ENCODE assay signal across 8 cellular contexts in the genomic region with DNA sequence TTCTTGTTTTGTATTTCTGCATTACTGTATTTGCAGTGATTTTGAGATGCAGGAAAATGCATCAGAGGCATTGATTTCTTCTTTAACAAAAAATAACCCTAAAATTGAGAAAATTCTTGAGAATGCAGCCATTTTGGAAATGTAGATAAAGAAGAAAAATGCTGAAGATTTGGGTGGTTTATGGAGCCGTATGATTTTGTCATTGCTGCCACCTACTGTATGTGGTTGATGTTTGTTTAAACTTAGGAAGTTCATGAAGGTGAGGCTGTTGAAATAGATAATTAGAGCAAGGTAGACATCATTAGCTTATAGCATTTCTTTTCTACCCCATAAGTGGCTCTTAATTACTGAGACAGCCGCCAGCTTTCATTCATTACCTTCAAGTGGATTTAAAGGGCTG.
DNase-seq lines count a peak whose midpoint lies in the region; ATAC-seq, FAIRE-seq and TF ChIP-seq lines count a peak whose summit lies in the region.

No MANE protein-coding gene starts in this region.

- TF ChIP-seq EP300 in A549 (IDR thresholded peaks at IDR 0.05): no peak

- H3K4me2 ChIP-seq in A549: no peak overlapping the region

- peak; percentile 70 to 78 for TF ChIP-seq RAD21 in A549 (conservative IDR thresholded peaks at IDR 0.05 in 1 of 2, IDR thresholded peaks at IDR 0.05 in 1 of 2)

- no peak for TF ChIP-seq POLR2A in A549 (IDR thresholded peaks at IDR 0.05; ENCODE audit: low read length)

- POLR2A ChIA-PET in A549 (lab: Yijun Ruan, JAX): no interaction called here

- peak; percentile 55 to 67; a peak in 3 of 6 replicates for ATAC-seq in A549
- ATAC-seq in HG03342 (IDR thresholded peaks at IDR 0.05; ENCODE audit: unreplicated experiment): no peak

- H3K4me1 ChIP-seq in A549: peaks cover 6% of the 10 kb centered on the region; the same call in 1 of the 3 replicates

- no peaks in the 10 kb centered on the region for H3K9me3 ChIP-seq in A549

- peak in 1 of 2 experiments; percentile 35 for DNase-seq in A549 (ENCODE audit: low read depth in 1 of 2, low spot score in 1 of 2)
- DNase-seq in GM04504 (ENCODE audit: low read depth): peak; percentile 6
- peak; percentile 16 for DNase-seq in NCI-H446 treated with DMSO at 0.1 percent for 48 hours (lab: John Stamatoyannopoulos, UW)
- DNase-seq in choroid plexus epithelial cell (ENCODE audit: low read depth): peak; percentile 63
- peak; percentile 71 for DNase-seq in pons (ENCODE audit: low spot score)
- DNase-seq in HPDE6-E6E7 (ENCODE audit: extremely low spot score): no peak
- DNase-seq in NCI-H187 treated with DMSO at 0.1 percent for 48 hours (lab: John Stamatoyannopoulos, UW): no peak

- peak; percentile 71 for TF ChIP-seq CTCF in A549 (IDR thresholded peaks at IDR 0.05)
- TF ChIP-seq CTCF in choroid plexus epithelial cell (conservative IDR thresholded peaks at IDR 0.05; ENCODE audit: low read depth, low read length): peak; percentile 39

- FAIRE-seq in A549 (lab: Jason Lieb, UNC): no peak

- H3K27ac ChIP-seq in A549: no peak overlapping the region

- CTCF ChIA-PET in A549 (lab: Yijun Ruan, JAX): interaction anchor here (0.6 to 2.8 kb wide), 13 partner anchors 11 to 776 kb away, joined by 3 to 21 read pairs (median 3); no protein-coding TSS in a partner anchor

- WGBS in A549 (ENCODE audit: missing lambda C conversion rate): 14% methylated on average over 2 of the region's 2 CpGs

- H3K4me3 ChIP-seq in A549: no peak overlapping the region
- no peak overlapping the region for H3K4me3 ChIP-seq in choroid plexus epithelial cell (ENCODE audit: low read depth, low read length)

TF ChIP-seq in A549, 52 proteins besides CTCF, POLR2A, EP300 and RAD21:
- peak; percentile 74 for TF ChIP-seq SMC3 (IDR thresholded peaks at IDR 0.05)
- TF ChIP-seq, protein P1, sequence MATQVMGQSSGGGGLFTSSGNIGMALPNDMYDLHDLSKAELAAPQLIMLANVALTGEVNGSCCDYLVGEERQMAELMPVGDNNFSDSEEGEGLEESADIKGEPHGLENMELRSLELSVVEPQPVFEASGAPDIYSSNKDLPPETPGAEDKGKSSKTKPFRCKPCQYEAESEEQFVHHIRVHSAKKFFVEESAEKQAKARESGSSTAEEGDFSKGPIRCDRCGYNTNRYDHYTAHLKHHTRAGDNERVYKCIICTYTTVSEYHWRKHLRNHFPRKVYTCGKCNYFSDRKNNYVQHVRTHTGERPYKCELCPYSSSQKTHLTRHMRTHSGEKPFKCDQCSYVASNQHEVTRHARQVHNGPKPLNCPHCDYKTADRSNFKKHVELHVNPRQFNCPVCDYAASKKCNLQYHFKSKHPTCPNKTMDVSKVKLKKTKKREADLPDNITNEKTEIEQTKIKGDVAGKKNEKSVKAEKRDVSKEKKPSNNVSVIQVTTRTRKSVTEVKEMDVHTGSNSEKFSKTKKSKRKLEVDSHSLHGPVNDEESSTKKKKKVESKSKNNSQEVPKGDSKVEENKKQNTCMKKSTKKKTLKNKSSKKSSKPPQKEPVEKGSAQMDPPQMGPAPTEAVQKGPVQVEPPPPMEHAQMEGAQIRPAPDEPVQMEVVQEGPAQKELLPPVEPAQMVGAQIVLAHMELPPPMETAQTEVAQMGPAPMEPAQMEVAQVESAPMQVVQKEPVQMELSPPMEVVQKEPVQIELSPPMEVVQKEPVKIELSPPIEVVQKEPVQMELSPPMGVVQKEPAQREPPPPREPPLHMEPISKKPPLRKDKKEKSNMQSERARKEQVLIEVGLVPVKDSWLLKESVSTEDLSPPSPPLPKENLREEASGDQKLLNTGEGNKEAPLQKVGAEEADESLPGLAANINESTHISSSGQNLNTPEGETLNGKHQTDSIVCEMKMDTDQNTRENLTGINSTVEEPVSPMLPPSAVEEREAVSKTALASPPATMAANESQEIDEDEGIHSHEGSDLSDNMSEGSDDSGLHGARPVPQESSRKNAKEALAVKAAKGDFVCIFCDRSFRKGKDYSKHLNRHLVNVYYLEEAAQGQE (IDR thresholded peaks at IDR 0.05): no peak

Comparison
In these comparisons a context has a peak if more than half of its experiments do, and no peak if none do; other contexts are left out.
1. DNase-seq: peak in GM04504 (single experiment), NCI-H446 treated with DMSO at 0.1 percent for 48 hours (single experiment), choroid plexus epithelial cell (single experiment) and pons (single experiment); none in HPDE6-E6E7 (single experiment) and NCI-H187 treated with DMSO at 0.1 percent for 48 hours (single experiment).